Comparison of ENCODE assay signal across 10 cellular contexts in the genomic region with DNA sequence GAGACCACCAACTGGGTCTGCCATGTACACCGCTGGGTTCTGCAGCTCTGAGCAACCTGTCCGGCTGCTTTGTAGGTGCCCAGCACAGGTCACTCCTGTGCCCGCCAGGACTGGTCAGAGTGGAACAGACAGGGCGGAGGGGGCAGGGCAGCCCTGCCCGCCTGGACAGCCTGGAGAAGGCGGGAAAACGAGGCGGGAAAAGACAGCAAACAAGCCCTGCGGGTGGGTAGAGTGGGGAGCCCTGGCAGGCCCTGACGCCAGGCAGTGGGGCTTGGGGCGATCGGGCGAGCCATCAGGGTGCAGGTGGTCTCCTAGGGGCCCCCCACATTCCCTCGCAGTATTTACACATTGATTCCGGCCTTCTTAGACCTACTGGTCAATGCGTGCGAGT. TPM values are rescaled to one million over a fixed set of nuclear protein-coding genes. Genes with fewer than 3 reads are reported as not detected.
DNase-seq lines count a peak whose midpoint lies in the region; ATAC-seq, FAIRE-seq and TF ChIP-seq lines count a peak whose summit lies in the region.
"Had no signal": no experiment of that assay in that cellular context is flagged by ENCODE, and none has a peak within 500 bp of the region (broad histone marks: within the 10 kb centered on the region; RNA-seq: fewer than 3 reads in every experiment).

No MANE protein-coding gene starts in this region.

- intact Hi-C loops in thyroid gland (cut with DNase I), result no loop called here
- intact Hi-C loops in CD14-positive monocyte (cut with micrococcal nuclease), result no loop called here

- peaks cover 13 to 27% of the 10 kb centered on the region in 2 donors for H3K4me1 ChIP-seq in thyroid gland

- TF ChIP-seq CTCF in D721Med (IDR thresholded peaks at IDR 0.05; ENCODE audit: insufficient read depth, missing control alignments), result no peak
- TF ChIP-seq CTCF in thyroid gland (IDR thresholded peaks at IDR 0.05), result no peak
- no peak for TF ChIP-seq CTCF in CD14-positive monocyte (IDR thresholded peaks at IDR 0.05)

- no peaks in the 10 kb centered on the region for H3K27me3 Mint-ChIP-seq in IgD-negative memory B cell
- H3K27me3 Mint-ChIP-seq in activated naive CD8-positive, alpha-beta T cell treated with anti-CD3 and anti-CD28 coated beads, Interleukin-2, amount 50 U/mL, for 24 hours, result no peaks in the 10 kb centered on the region
- H3K27me3 Mint-ChIP-seq in natural killer cell treated with Interleukin-12 subunit alpha and Interleukin-12 subunit beta and Interleukin-15 and Interleukin-18, amount 100 ng/mL, for 72 hours, result no peaks in the 10 kb centered on the region
- peaks cover 0 to 2% (median 0%) of the 10 kb centered on the region in 3 donors for H3K27me3 Mint-ChIP-seq in CD14-positive monocyte (ENCODE audit: low read depth in 3 of 3)

- 72 to 82% methylated on average over 14 to 17 of the region's 17 CpGs for WGBS in thyroid gland, 2 donors

- H3K36me3 ChIP-seq in thyroid gland, result no peaks in the 10 kb centered on the region

- TF ChIP-seq POLR2A in thyroid gland (IDR thresholded peaks at IDR 0.05), result no peak

- no peak overlapping the region for H3K27ac Mint-ChIP-seq in IgD-negative memory B cell
- peak overlapping the region; percentile 46 for H3K27ac Mint-ChIP-seq in activated naive CD8-positive, alpha-beta T cell treated with anti-CD3 and anti-CD28 coated beads, Interleukin-2, amount 50 U/mL, for 24 hours
- no peak overlapping the region for H3K27ac Mint-ChIP-seq in natural killer cell treated with Interleukin-12 subunit alpha and Interleukin-12 subunit beta and Interleukin-15 and Interleukin-18, amount 100 ng/mL, for 72 hours
- H3K27ac Mint-ChIP-seq in CD14-positive monocyte, result no peak overlapping the region

- ATAC-seq in activated naive CD8-positive, alpha-beta T cell treated with anti-CD3 and anti-CD28 coated beads, Interleukin-2, amount 50 U/mL, for 24 hours, result no peak
- no peak for ATAC-seq in natural killer cell treated with Interleukin-12 subunit alpha and Interleukin-12 subunit beta and Interleukin-15 and Interleukin-18, amount 100 ng/mL, for 72 hours

- no peaks in the 10 kb centered on the region for H3K9me3 Mint-ChIP-seq in IgD-negative memory B cell
- no peaks in the 10 kb centered on the region for H3K9me3 Mint-ChIP-seq in activated naive CD8-positive, alpha-beta T cell treated with anti-CD3 and anti-CD28 coated beads, Interleukin-2, amount 50 U/mL, for 24 hours
- no peaks in the 10 kb centered on the region for H3K9me3 Mint-ChIP-seq in natural killer cell treated with Interleukin-12 subunit alpha and Interleukin-12 subunit beta and Interleukin-15 and Interleukin-18, amount 100 ng/mL, for 72 hours
- H3K9me3 Mint-ChIP-seq in CD14-positive monocyte, result no peaks in the 10 kb centered on the region

- no peak overlapping the region for H3K4me3 ChIP-seq in thyroid gland (replicated peaks in 1 of 3)

- peak; percentile 5 for DNase-seq in D721Med (ENCODE audit: insufficient read length, low spot score)
- DNase-seq in activated naive CD8-positive, alpha-beta T cell treated with anti-CD3 and anti-CD28 coated beads, Interleukin-2, amount 50 U/mL, for 24 hours, result no peak
- DNase-seq in natural killer cell treated with Interleukin-12 subunit alpha and Interleukin-12 subunit beta and Interleukin-15 and Interleukin-18, amount 100 ng/mL, for 72 hours (ENCODE audit: low spot score), result no peak
- DNase-seq in thyroid gland, result no peak
- no peak for DNase-seq in KG1 (lab: John Stamatoyannopoulos, UW)
- DNase-seq in CD14-positive monocyte (ENCODE audit: low spot score), result no peak
- no peak for DNase-seq in NCI-H2029 (lab: John Stamatoyannopoulos, UW)
- DNase-seq: GF-D8 had no signal

- H3K4me3 Mint-ChIP-seq in IgD-negative memory B cell (peak overlapping the region; percentile 59 to 78 (median 72)), CD14-positive monocyte (peak overlapping the region in 1 of 2 donors; percentile 67)
- peak overlapping the region; percentile 93 for H3K4me3 Mint-ChIP-seq in activated naive CD8-positive, alpha-beta T cell treated with anti-CD3 and anti-CD28 coated beads, Interleukin-2, amount 50 U/mL, for 24 hours
- peak overlapping the region; percentile 39 for H3K4me3 Mint-ChIP-seq in natural killer cell treated with Interleukin-12 subunit alpha and Interleukin-12 subunit beta and Interleukin-15 and Interleukin-18, amount 100 ng/mL, for 72 hours

- no peak for FAIRE-seq in D721Med (lab: Jason Lieb, UNC)

- no peaks in the 10 kb centered on the region for H3K27me3 ChIP-seq in thyroid gland

- H3K36me3 Mint-ChIP-seq in IgD-negative memory B cell (peaks cover 2% of the 10 kb centered on the region), CD14-positive monocyte (peaks cover 6 to 17% of the 10 kb centered on the region in 2 donors)
- peaks cover 34% of the 10 kb centered on the region for H3K36me3 Mint-ChIP-seq in activated naive CD8-positive, alpha-beta T cell treated with anti-CD3 and anti-CD28 coated beads, Interleukin-2, amount 50 U/mL, for 24 hours (ENCODE audit: low read depth)
- peaks cover 5% of the 10 kb centered on the region for H3K36me3 Mint-ChIP-seq in natural killer cell treated with Interleukin-12 subunit alpha and Interleukin-12 subunit beta and Interleukin-15 and Interleukin-18, amount 100 ng/mL, for 72 hours

- no peak overlapping the region for H3K27ac ChIP-seq in thyroid gland

- no peaks in the 10 kb centered on the region for H3K9me3 ChIP-seq in thyroid gland

- H3K4me1 Mint-ChIP-seq in IgD-negative memory B cell (peaks cover 13 to 28% (median 15%) of the 10 kb centered on the region in 3 donors), CD14-positive monocyte (peaks cover 46% of the 10 kb centered on the region)
- H3K4me1 Mint-ChIP-seq in activated naive CD8-positive, alpha-beta T cell treated with anti-CD3 and anti-CD28 coated beads, Interleukin-2, amount 50 U/mL, for 24 hours, result peaks cover 41% of the 10 kb centered on the region
- peaks cover 29 to 34% of the 10 kb centered on the region in 2 donors for H3K4me1 Mint-ChIP-seq in natural killer cell treated with Interleukin-12 subunit alpha and Interleukin-12 subunit beta and Interleukin-15 and Interleukin-18, amount 100 ng/mL, for 72 hours (ENCODE audit: low read depth in 2 of 2)

RNA-seq across cellular contexts. Expression of a gene that starts 0.5 kb away (rescaled TPM):
- polyA plus RNA-seq in IgD-negative memory B cell (not detected), CD14-positive monocyte (under 1 TPM; 0.06 to 0.63 TPM)
- total RNA-seq in natural killer cell treated with Interleukin-12 subunit alpha and Interleukin-12 subunit beta and Interleukin-15 and Interleukin-18, amount 100 ng/mL, for 72 hours, result 100 to 1,000 TPM in 1 of 2 donors, 10 to 100 TPM in 1; 75.5 to 201 TPM
- total RNA-seq in thyroid gland, result under 1 TPM; 0.11 to 0.71 (median 0.41) TPM

RNA-seq across cellular contexts. Expression of a gene that starts 6.1 kb away (rescaled TPM):
- polyA plus RNA-seq in IgD-negative memory B cell, result 1.2 TPM
- 1 to 10 TPM; 1.6 to 2.2 TPM for total RNA-seq in natural killer cell treated with Interleukin-12 subunit alpha and Interleukin-12 subunit beta and Interleukin-15 and Interleukin-18, amount 100 ng/mL, for 72 hours
- total RNA-seq in thyroid gland, result not detected
- 1 to 10 TPM in 1 of 2 donors, under 1 TPM in 1; 0.46 to 1.0 TPM for polyA plus RNA-seq in CD14-positive monocyte
- total RNA-seq: fibroblast of villous mesenchyme had no signal

RNA-seq across cellular contexts. Expression of a gene that starts 41.3 kb away (rescaled TPM):
- polyA plus RNA-seq in IgD-negative memory B cell, result 52.1 TPM
- 10 to 100 TPM; 25.1 to 34.0 TPM for total RNA-seq in natural killer cell treated with Interleukin-12 subunit alpha and Interleukin-12 subunit beta and Interleukin-15 and Interleukin-18, amount 100 ng/mL, for 72 hours
- 10 to 100 TPM; 24.4 to 41.3 (median 38.0) TPM for total RNA-seq in thyroid gland
- 100 to 1,000 TPM; 138 to 151 TPM for polyA plus RNA-seq in CD14-positive monocyte

Comparison
In these comparisons a context has a peak if more than half of its experiments do, and no peak if none do; other contexts are left out.
1. RNA of a gene that starts 0.5 kb away (total RNA-seq): 75.5 to 201 TPM in natural killer cell treated with Interleukin-12 subunit alpha and Interleukin-12 subunit beta and Interleukin-15 and Interleukin-18, amount 100 ng/mL, for 72 hours; 0.11 to 0.71 TPM in thyroid gland; every median in the first group is over 10 times any median in the second.